ENCODE assay signal across 34 cellular contexts in the genomic region with DNA sequence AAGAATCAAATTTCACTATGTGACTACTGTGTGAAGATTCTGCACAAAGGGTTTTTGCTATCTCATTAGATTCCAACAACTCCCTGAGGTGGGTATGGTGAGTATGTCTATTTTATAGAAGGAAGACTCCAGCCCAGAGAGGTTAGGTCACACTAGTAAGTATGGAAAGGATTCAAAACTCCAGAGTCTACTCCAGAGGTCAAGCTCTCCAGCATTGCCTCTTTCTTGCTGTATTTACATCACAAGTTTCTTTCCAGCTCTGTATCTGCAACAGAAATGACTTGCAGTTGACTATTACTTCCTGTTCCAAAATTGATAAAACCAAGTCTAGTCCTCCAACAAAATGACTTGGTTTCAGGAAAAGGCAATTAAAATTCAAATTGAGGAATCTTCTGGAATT. TPM values are rescaled to one million over a fixed set of nuclear protein-coding genes. Genes with fewer than 3 reads are reported as not detected.
"Had no signal": no experiment of that assay in that cellular context is flagged by ENCODE, and none has a peak within 500 bp of the region (broad histone marks: within the 10 kb centered on the region; RNA-seq: fewer than 3 reads in every experiment).

No MANE protein-coding gene starts in this region.

- H3K27ac Mint-ChIP-seq: activated CD4-positive, alpha-beta memory T cell treated with anti-CD3 and anti-CD28 coated beads, Interleukin-2, amount 10 ng/mL, durations not matched to agents 7 days and 5 days; activated CD8-positive, alpha-beta memory T cell treated with anti-CD3 and anti-CD28 coated beads, Interleukin-2, amount 10 ng/mL, durations not matched to agents 7 days and 5 days; activated naive CD4-positive, alpha-beta T cell treated with anti-CD3 and anti-CD28 coated beads, Interleukin-2, amount 50 U/mL, for 24 hours; activated naive CD8-positive, alpha-beta T cell treated with anti-CD3 and anti-CD28 coated beads, Interleukin-2, amount 10 ng/mL, durations not matched to agents 7 days and 5 days; activated T-cell treated with anti-CD3 and anti-CD28 coated beads, Interleukin-2, amount 50 U/mL, for 72 hours; activated T-helper 2 cell treated with anti-CD3 and anti-CD28 coated beads, Interferon-gamma antibody, Interleukin-2, Interleukin-4, amounts not matched to agents 10 μg/mL and 5 μg/mL and 100 μg/mL, durations not matched to agents 14 hours and 24 hours and 36 hours had no signal

- H3K4me3 ChIP-seq: ascending aorta, cardiac muscle cell, MG63 had no signal

- DNase-seq: activated CD4-positive, alpha-beta memory T cell treated with anti-CD3 and anti-CD28 coated beads, Interleukin-2, amount 10 ng/mL, durations not matched to agents 7 days and 5 days; activated CD4-positive, alpha-beta T cell treated with anti-CD3 and anti-CD28 coated beads for 1 hour; activated CD4-positive, alpha-beta T cell treated with anti-CD3 and anti-CD28 coated beads for 48 hours; activated CD4-positive, CD25-positive, alpha-beta regulatory T cell; activated CD8-positive, alpha-beta memory T cell treated with anti-CD3 and anti-CD28 coated beads for 24 hours; activated CD8-positive, alpha-beta memory T cell treated with anti-CD3 and anti-CD28 coated beads, Interleukin-2, amount 10 ng/mL, durations not matched to agents 7 days and 5 days; activated gamma-delta T cell; activated naive CD4-positive, alpha-beta T cell treated with Interleukin-2 at 50 U/mL for 16 hours; activated naive CD8-positive, alpha-beta T cell treated with anti-CD3 and anti-CD28 coated beads, Interleukin-2, amount 10 ng/mL, durations not matched to agents 7 days and 5 days; activated T-cell treated with anti-CD3 and anti-CD28 coated beads, Interleukin-2, amount 50 U/mL, for 1 hour; activated T-cell treated with anti-CD3 and anti-CD28 coated beads, Interleukin-2, amount 50 U/mL, for 72 hours; amygdala; Kasumi-1; KG1; MG63; NCI-H1048; NCI-H1105 treated with DMSO at 0.1 percent for 48 hours; NCI-H1436; NCI-H1694; NCI-H1930; NCI-H2081 treated with DMSO at 0.1 percent for 48 hours; NCI-H524 treated with DMSO at 0.1 percent for 48 hours; NK-92 treated with Interleukin-12 subunit alpha and Interleukin-12 subunit beta, amount 100 ng/mL, for 24 hours; OCI-M1; Right ventricle myocardium superior; SW 1271; T-helper 1 cell; T-helper 2 cell; T-helper 9 cell; WERI-Rb-1 had no signal

- H3K4me1 ChIP-seq: ascending aorta had no signal

- ATAC-seq: activated CD8-positive, alpha-beta memory T cell treated with anti-CD3 and anti-CD28 coated beads, Interleukin-2, amount 10 ng/mL, durations not matched to agents 7 days and 5 days; activated T-cell treated with anti-CD3 and anti-CD28 coated beads, Interleukin-2, amount 50 U/mL, for 72 hours had no signal

- H3K27ac ChIP-seq: ascending aorta, cardiac muscle cell, WERI-Rb-1 had no signal

- H3K36me3 Mint-ChIP-seq: activated CD8-positive, alpha-beta memory T cell treated with anti-CD3 and anti-CD28 coated beads, Interleukin-2, amount 10 ng/mL, durations not matched to agents 7 days and 5 days; activated naive CD4-positive, alpha-beta T cell treated with anti-CD3 and anti-CD28 coated beads, Interleukin-2, amount 50 U/mL, for 24 hours; activated naive CD8-positive, alpha-beta T cell treated with anti-CD3 and anti-CD28 coated beads, Interleukin-2, amount 10 ng/mL, durations not matched to agents 7 days and 5 days had no signal

- H3K9me3 Mint-ChIP-seq: activated CD4-positive, alpha-beta memory T cell treated with anti-CD3 and anti-CD28 coated beads, Interleukin-2, amount 10 ng/mL, durations not matched to agents 7 days and 5 days; activated naive CD8-positive, alpha-beta T cell treated with anti-CD3 and anti-CD28 coated beads, Interleukin-2, amount 10 ng/mL, durations not matched to agents 7 days and 5 days; activated T-helper 2 cell treated with anti-CD3 and anti-CD28 coated beads, Interferon-gamma antibody, Interleukin-2, Interleukin-4, amounts not matched to agents 10 μg/mL and 5 μg/mL and 100 μg/mL, durations not matched to agents 14 hours and 24 hours and 36 hours had no signal

- H3K4me3 Mint-ChIP-seq: activated CD4-positive, alpha-beta memory T cell treated with anti-CD3 and anti-CD28 coated beads, Interleukin-2, amount 10 ng/mL, durations not matched to agents 7 days and 5 days; activated CD8-positive, alpha-beta memory T cell treated with anti-CD3 and anti-CD28 coated beads, Interleukin-2, amount 10 ng/mL, durations not matched to agents 7 days and 5 days; activated naive CD4-positive, alpha-beta T cell treated with anti-CD3 and anti-CD28 coated beads, Interleukin-2, amount 50 U/mL, for 24 hours; activated naive CD8-positive, alpha-beta T cell treated with anti-CD3 and anti-CD28 coated beads, Interleukin-2, amount 10 ng/mL, durations not matched to agents 7 days and 5 days; activated T-cell treated with anti-CD3 and anti-CD28 coated beads, Interleukin-2, amount 50 U/mL, for 72 hours had no signal

- H3K27me3 ChIP-seq: ascending aorta had no signal

- H3K9me3 ChIP-seq: ascending aorta, MG63 had no signal

- H3K36me3 ChIP-seq: ascending aorta, cardiac muscle cell, MG63, WERI-Rb-1 had no signal

RNA-seq across cellular contexts. Expression of gene COL4A4, which starts 2.1 kb away (rescaled TPM):
- total RNA-seq: activated CD8-positive, alpha-beta memory T cell treated with anti-CD3 and anti-CD28 coated beads, Interleukin-2, amount 10 ng/mL, durations not matched to agents 7 days and 5 days; activated naive CD8-positive, alpha-beta T cell treated with anti-CD3 and anti-CD28 coated beads, Interleukin-2, amount 10 ng/mL, durations not matched to agents 7 days and 5 days; activated T-helper 2 cell treated with anti-CD3 and anti-CD28 coated beads, Interferon-gamma antibody, Interleukin-2, Interleukin-4, amounts not matched to agents 10 μg/mL and 5 μg/mL and 100 μg/mL, durations not matched to agents 14 hours and 24 hours and 36 hours had no signal

RNA-seq across cellular contexts. Expression of gene COL4A3, which starts 2.5 kb away (rescaled TPM):
- total RNA-seq: activated CD8-positive, alpha-beta memory T cell treated with anti-CD3 and anti-CD28 coated beads, Interleukin-2, amount 10 ng/mL, durations not matched to agents 7 days and 5 days; activated naive CD8-positive, alpha-beta T cell treated with anti-CD3 and anti-CD28 coated beads, Interleukin-2, amount 10 ng/mL, durations not matched to agents 7 days and 5 days; activated T-helper 2 cell treated with anti-CD3 and anti-CD28 coated beads, Interferon-gamma antibody, Interleukin-2, Interleukin-4, amounts not matched to agents 10 μg/mL and 5 μg/mL and 100 μg/mL, durations not matched to agents 14 hours and 24 hours and 36 hours; cardiac muscle cell had no signal
